ENCODE assay signal across 9 cellular contexts in the genomic region with DNA sequence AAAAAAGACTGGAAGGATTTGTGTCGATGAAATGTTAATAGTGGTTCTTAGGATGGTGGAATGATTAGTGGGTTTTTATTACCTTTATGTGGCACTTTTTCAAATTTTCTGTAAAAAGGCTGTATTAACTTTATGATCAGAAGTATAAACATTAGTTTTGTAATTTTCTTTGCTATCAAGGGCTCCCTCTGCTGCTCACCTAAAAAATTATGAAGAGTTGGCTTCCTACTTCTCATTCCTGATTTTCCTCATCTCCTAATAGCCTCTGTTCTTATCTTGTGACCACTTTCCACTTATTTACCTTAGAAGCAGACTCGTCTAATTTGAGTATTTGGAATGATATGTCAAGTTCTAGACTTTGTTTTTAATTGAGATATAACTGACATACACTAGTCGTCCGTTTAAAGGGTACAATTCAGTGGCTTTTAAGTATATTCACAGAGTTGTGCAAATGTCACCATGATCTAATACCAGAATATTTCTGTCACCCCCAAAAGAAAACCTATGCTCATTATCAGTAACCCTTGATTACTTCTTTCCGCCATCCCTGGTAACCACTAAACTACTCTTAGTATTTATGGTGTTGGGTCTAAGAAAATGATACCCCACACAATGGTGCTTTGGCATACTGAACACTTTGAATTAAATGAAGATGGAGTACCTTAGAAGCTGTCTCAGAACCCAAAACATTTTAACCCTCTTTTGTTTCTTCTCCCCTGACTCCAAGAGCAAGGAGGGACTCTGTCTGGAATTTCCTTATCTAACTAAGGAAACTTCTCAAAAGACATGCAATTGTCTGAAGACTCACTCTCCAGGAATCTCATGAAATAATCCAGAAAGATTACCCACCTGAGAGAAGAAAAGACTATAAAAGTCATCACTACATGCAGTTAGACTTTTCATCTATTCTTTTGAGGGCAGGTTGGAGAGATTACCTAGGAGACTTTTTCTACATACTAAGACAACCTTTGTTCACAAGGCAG.
DNase-seq lines count a peak whose midpoint lies in the region; ATAC-seq and TF ChIP-seq lines count a peak whose summit lies in the region.
"Had no signal": no experiment of that assay in that cellular context is flagged by ENCODE, and none has a peak within 500 bp of the region (broad histone marks: within the 10 kb centered on the region; RNA-seq: fewer than 3 reads in every experiment).

No MANE protein-coding gene starts in this region.

- no peak overlapping the region for H2AFZ ChIP-seq in HCT116 (ENCODE audit: low read depth, low read length, poor library complexity, severe bottlenecking)

- H3K36me3 ChIP-seq in HCT116 (ENCODE audit: control insufficient read depth in 1 of 2, insufficient read depth in 2 of 2, low read length in 2 of 2) = no peaks in the 10 kb centered on the region

- no peak overlapping the region for H3K4me3 Mint-ChIP-seq in activated T-cell treated with anti-CD3 and anti-CD28 coated beads, Interleukin-2, amount 50 U/mL, for 4 hours
- H3K4me3 Mint-ChIP-seq: stimulated activated naive CD8-positive, alpha-beta T cell treated with anti-CD3 and anti-CD28 coated beads, Interleukin-15, Interleukin-2, amounts not matched to agents 100 ng/mL and 50 ng/mL, for 24 hours had no signal

- CTCF ChIA-PET in HCT116 (lab: Charles Lee) = interaction anchor here (1.0 to 1.2 kb wide), 2 partner anchors 535 to 556 kb away, joined by 3 to 5 read pairs; no protein-coding TSS in a partner anchor

- peaks cover 2% of the 10 kb centered on the region for H3K36me3 Mint-ChIP-seq in activated T-cell treated with anti-CD3 and anti-CD28 coated beads, Interleukin-2, amount 50 U/mL, for 4 hours (ENCODE audit: insufficient read depth)

- TF ChIP-seq RAD21 in HCT116 (IDR thresholded peaks at IDR 0.05; ENCODE audit: low read depth) = peak; percentile 68

- H3K4me1 ChIP-seq in HCT116 (ENCODE audit: control insufficient read depth in 1 of 2, insufficient read depth in 2 of 2, low read length in 2 of 2) = peaks cover 29 to 32% of the 10 kb centered on the region in 2 experiments

- no peaks in the 10 kb centered on the region for H3K27me3 ChIP-seq in HCT116 (ENCODE audit: insufficient read depth, low read length)

- no peaks in the 10 kb centered on the region for H3K9me2 ChIP-seq in HCT116 (ENCODE audit: insufficient read depth)

- no peaks in the 10 kb centered on the region for H4K20me1 ChIP-seq in HCT116 (ENCODE audit: insufficient read depth)

- TF ChIP-seq POLR2A in HCT116 (IDR thresholded peaks at IDR 0.05; ENCODE audit: borderline replicate concordance, extremely low read depth, insufficient read depth, insufficient read length) = no peak

- no peak overlapping the region for H3K4me2 ChIP-seq in HCT116 (ENCODE audit: low read length)

- H3K79me2 ChIP-seq in HCT116 (ENCODE audit: insufficient read depth, low read length) = no peaks in the 10 kb centered on the region

- H3K27ac ChIP-seq in C4-2B (no peak overlapping the region), HCT116 (ENCODE audit: low read depth, low read length) (no peak overlapping the region)

- H3K4me3 ChIP-seq in HCT116 (replicated peaks in 1 of 2; ENCODE audit: low read depth in 1 of 2, low read length in 2 of 2) = no peak overlapping the region

- DNase-seq in HCT116 (ENCODE audit: low read depth, low spot score) (peak; percentile 10), astrocyte of the hippocampus (ENCODE audit: low read depth, low spot score) (peak; percentile 57), lung microvascular endothelial cell (ENCODE audit: low read depth in 2 of 2) (peak; percentile 53 to 60), NCI-H1105 (lab: John Stamatoyannopoulos, UW) (no peak)
- DNase-seq in activated T-cell treated with anti-CD3 and anti-CD28 coated beads, Interleukin-2, amount 50 U/mL, for 4 hours = no peak

- RAD21 ChIA-PET in HCT116 (lab: Charles Lee; ENCODE audit: low non-redundant PET in 1 of 2, low total read pairs in 2 of 2, uncharacterized antibody in 2 of 2, unreplicated experiment in 2 of 2) = no interaction called here

- no peak overlapping the region for H3K9ac ChIP-seq in HCT116 (ENCODE audit: low read length)

- BruUV-seq in HCT116 (replicated peaks; lab: Mats Ljungman, UMichigan) = no TSS peak

- peaks cover 24% of the 10 kb centered on the region for H3K4me1 Mint-ChIP-seq in activated T-cell treated with anti-CD3 and anti-CD28 coated beads, Interleukin-2, amount 50 U/mL, for 4 hours (ENCODE audit: low read depth)

- POLR2A ChIA-PET in HCT116 (lab: Charles Lee) = no interaction called here

- peak; percentile 75 for TF ChIP-seq CTCF in C4-2B (conservative IDR thresholded peaks at IDR 0.05)
- peak; percentile 34 to 60 (median 35); a peak in 5 of 6 replicates for TF ChIP-seq CTCF in HCT116 (IDR thresholded peaks at IDR 0.05 in 2 of 3, conservative IDR thresholded peaks at IDR 0.05 in 1 of 3; ENCODE audit: borderline replicate concordance in 1 of 3, insufficient read depth in 1 of 3, low read depth in 2 of 3, low read length in 2 of 3)

- intact Hi-C loops in HCT116 (cut with micrococcal nuclease) = loop anchor here (1.0 to 10.0 kb wide), 5 partner anchors 400 to 556 kb away; a partner anchor contains a TSS

- no peaks in the 10 kb centered on the region for H3K27me3 Mint-ChIP-seq in activated T-cell treated with anti-CD3 and anti-CD28 coated beads, Interleukin-2, amount 50 U/mL, for 4 hours (ENCODE audit: low read depth)

- H3K9me3 Mint-ChIP-seq in activated T-cell treated with anti-CD3 and anti-CD28 coated beads, Interleukin-2, amount 50 U/mL, for 4 hours = peaks cover 23% of the 10 kb centered on the region

- ATAC-seq in HCT116 (no peak), HG02870 (IDR thresholded peaks at IDR 0.05; ENCODE audit: unreplicated experiment) (no peak), GM21786 (IDR thresholded peaks at IDR 0.05; ENCODE audit: unreplicated experiment) (no peak)
- ATAC-seq in activated T-cell treated with anti-CD3 and anti-CD28 coated beads, Interleukin-2, amount 50 U/mL, for 4 hours = no peak

- H3K9me3 ChIP-seq in HCT116 (ENCODE audit: control insufficient read depth in 1 of 2, insufficient read depth in 1 of 2, low read depth in 1 of 2, low read length in 2 of 2) = peaks cover 0 to 24% of the 10 kb centered on the region in 2 experiments; a peak in 1 of 4 replicates

TF ChIP-seq in HCT116, 20 proteins besides CTCF, POLR2A, EP300 and RAD21:
- TF ChIP-seq, protein P1, sequence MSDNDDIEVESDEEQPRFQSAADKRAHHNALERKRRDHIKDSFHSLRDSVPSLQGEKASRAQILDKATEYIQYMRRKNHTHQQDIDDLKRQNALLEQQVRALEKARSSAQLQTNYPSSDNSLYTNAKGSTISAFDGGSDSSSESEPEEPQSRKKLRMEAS (IDR thresholded peaks at IDR 0.05) = no peak

Comparison
In these comparisons a context has a peak if more than half of its experiments do, and no peak if none do; other contexts are left out.
1. DNase-seq: peak in HCT116 (single experiment), astrocyte of the hippocampus (single experiment) and lung microvascular endothelial cell (2 of 2); none in activated T-cell treated with anti-CD3 and anti-CD28 coated beads, Interleukin-2, amount 50 U/mL, for 4 hours (single experiment) and NCI-H1105 (single experiment).